In the genomic region with DNA sequence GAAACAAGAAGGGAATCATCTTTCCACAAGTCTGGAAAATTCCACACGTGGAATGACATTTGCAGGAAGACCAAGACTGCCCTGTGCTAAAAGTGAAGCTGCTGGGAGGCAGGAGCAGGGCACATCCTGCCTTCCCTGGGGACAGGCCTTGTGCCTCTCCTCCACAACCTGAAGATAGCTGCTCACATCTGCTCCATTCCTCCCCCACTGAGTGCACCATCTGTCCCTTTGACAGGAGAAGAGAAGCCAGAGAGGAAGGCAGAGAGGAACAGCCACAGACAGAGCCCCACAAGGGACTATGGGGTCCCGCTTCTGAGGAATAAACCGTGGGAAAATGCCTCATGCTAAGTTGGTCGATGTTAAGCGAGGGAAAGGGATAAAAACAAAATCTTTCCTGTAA, we compare ENCODE assay signal across 25 cellular contexts. TPM values are rescaled to one million over a fixed set of nuclear protein-coding genes. Genes with fewer than 3 reads are reported as not detected.
DNase-seq lines count a peak whose midpoint lies in the region; ATAC-seq and TF ChIP-seq lines count a peak whose summit lies in the region.
"Had no signal": no experiment of that assay in that cellular context is flagged by ENCODE, and none has a peak within 500 bp of the region (broad histone marks: within the 10 kb centered on the region; RNA-seq: fewer than 3 reads in every experiment).

No MANE protein-coding gene starts in this region.

- intact Hi-C loops in spleen (cut with DNase I; ENCODE audit: low total_unique reads): no loop called here
- intact Hi-C loops in natural killer cell (cut with micrococcal nuclease): no loop called here

- DNase-seq in GM23338 (ENCODE audit: low spot score): no peak
- peak; percentile 92 for DNase-seq in NCI-H69 (lab: John Stamatoyannopoulos, UW)
- peak; percentile 83 for DNase-seq in glutamatergic neuron
- no peak for DNase-seq in spleen
- no peak for DNase-seq in BE2C
- DNase-seq in activated naive CD4-positive, alpha-beta T cell treated with Interleukin-2 at 50 U/mL for 16 hours: no peak
- no peak for DNase-seq in NCI-H748 (lab: John Stamatoyannopoulos, UW; ENCODE audit: unreplicated experiment)
- no peak for DNase-seq in natural killer cell
- DNase-seq: activated CD4-positive, alpha-beta T cell treated with anti-CD3 and anti-CD28 coated beads, Interleukin-2, amount 50 U/mL, for 4 hours; activated CD8-positive, alpha-beta memory T cell treated with anti-CD3 and anti-CD28 coated beads, Interleukin-2, amount 50 U/mL, for 4 hours; CD4-positive, alpha-beta T cell; colonic mucosa; DMS153; effector memory CD8-positive, alpha-beta T cell; heart left ventricle; NCI-H1092 treated with DMSO at 0.1 percent for 48 hours; NCI-H2081 treated with DMSO at 0.1 percent for 48 hours; Peyer's patch; psoas muscle; stimulated activated naive CD4-positive, alpha-beta T cell; uterus had no signal

- no peaks in the 10 kb centered on the region for H3F3A ChIP-seq in GM23338 (replicated peaks; ENCODE audit: low read depth)

- H3K9me3 ChIP-seq in spleen (peaks cover 0 to 6% (median 0%) of the 10 kb centered on the region in 8 donors), BE2C (no peaks in the 10 kb centered on the region)
- H3K9me3 ChIP-seq: colonic mucosa, heart left ventricle, Peyer's patch, psoas muscle, SJCRH30, suprapubic skin, uterus had no signal

- H3K9me3 Mint-ChIP-seq in GM23338: no peaks in the 10 kb centered on the region
- peaks cover 22% of the 10 kb centered on the region for H3K9me3 Mint-ChIP-seq in glutamatergic neuron (ENCODE audit: unreplicated experiment)
- H3K9me3 Mint-ChIP-seq in natural killer cell: no peaks in the 10 kb centered on the region
- H3K9me3 Mint-ChIP-seq: activated naive CD4-positive, alpha-beta T cell treated with anti-CD3 and anti-CD28 coated beads, Interleukin-2, amount 50 U/mL, for 72 hours; activated T-helper 17 cell treated with anti-CD3 and anti-CD28 coated beads, Interleukin-2, amount 50 U/mL, for 72 hours; CD4-positive, alpha-beta T cell; effector memory CD8-positive, alpha-beta T cell had no signal

- H3K27ac ChIP-seq in GM23338 (ENCODE audit: low read depth) (no peak overlapping the region), spleen (peak overlapping the region in 5 of 8 donors; percentile 58 to 78 (median 73))
- H3K27ac ChIP-seq: colonic mucosa, Peyer's patch, psoas muscle, SJCRH30, suprapubic skin had no signal

- H4K20me1 ChIP-seq in GM23338 (replicated peaks; ENCODE audit: insufficient read depth): no peaks in the 10 kb centered on the region

- H3K36me3 ChIP-seq in GM23338 (ENCODE audit: insufficient read depth) (no peaks in the 10 kb centered on the region), spleen (no peaks in the 10 kb centered on the region), BE2C (no peaks in the 10 kb centered on the region)
- H3K36me3 ChIP-seq: colonic mucosa, heart left ventricle, Peyer's patch, SJCRH30, suprapubic skin, uterus had no signal

- H3K27ac Mint-ChIP-seq in GM23338 (no peak overlapping the region), glutamatergic neuron (ENCODE audit: unreplicated experiment) (peak overlapping the region; percentile 99), natural killer cell (no peak overlapping the region)
- H3K27ac Mint-ChIP-seq: activated naive CD4-positive, alpha-beta T cell treated with anti-CD3 and anti-CD28 coated beads, Interleukin-2, amount 50 U/mL, for 72 hours; activated T-helper 17 cell treated with anti-CD3 and anti-CD28 coated beads, Interleukin-2, amount 50 U/mL, for 72 hours; CD4-positive, alpha-beta T cell; effector memory CD8-positive, alpha-beta T cell had no signal

- H3K79me2 ChIP-seq in GM23338 (replicated peaks; ENCODE audit: insufficient read depth): no peaks in the 10 kb centered on the region

- WGBS in spleen, 5 donors: 55 to 74% (median 67%) methylated on average over 5 of the region's 5 CpGs

- no peaks in the 10 kb centered on the region for H3K36me3 Mint-ChIP-seq in GM23338 (ENCODE audit: low read depth)
- no peaks in the 10 kb centered on the region for H3K36me3 Mint-ChIP-seq in glutamatergic neuron (ENCODE audit: unreplicated experiment)
- no peaks in the 10 kb centered on the region for H3K36me3 Mint-ChIP-seq in natural killer cell
- H3K36me3 Mint-ChIP-seq: activated naive CD4-positive, alpha-beta T cell treated with anti-CD3 and anti-CD28 coated beads, Interleukin-2, amount 50 U/mL, for 72 hours had no signal

- no peaks in the 10 kb centered on the region for H3K27me3 ChIP-seq in GM23338 (ENCODE audit: insufficient read depth)
- H3K27me3 ChIP-seq in spleen (replicated peaks in 1 of 7): peaks cover 0 to 15% (median 0%) of the 10 kb centered on the region in 7 donors
- no peaks in the 10 kb centered on the region for H3K27me3 ChIP-seq in BE2C
- H3K27me3 ChIP-seq: colonic mucosa, Peyer's patch, SJCRH30, suprapubic skin, uterus had no signal

- ATAC-seq in GM23338 (no peak), natural killer cell (no peak)
- ATAC-seq: activated naive CD4-positive, alpha-beta T cell treated with anti-CD3 and anti-CD28 coated beads, Interleukin-2, amount 50 U/mL, for 72 hours; activated T-helper 17 cell treated with anti-CD3 and anti-CD28 coated beads, Interleukin-2, amount 50 U/mL, for 72 hours; effector memory CD8-positive, alpha-beta T cell; heart left ventricle; psoas muscle had no signal

- H3K4me3 Mint-ChIP-seq in GM23338 (no peak overlapping the region), glutamatergic neuron (ENCODE audit: unreplicated experiment) (peak overlapping the region; percentile 81), natural killer cell (no peak overlapping the region)
- H3K4me3 Mint-ChIP-seq: activated T-helper 17 cell treated with anti-CD3 and anti-CD28 coated beads, Interleukin-2, amount 50 U/mL, for 72 hours; CD4-positive, alpha-beta T cell; effector memory CD8-positive, alpha-beta T cell had no signal

- no peak for TF ChIP-seq POLR2A in spleen (IDR thresholded peaks at IDR 0.05)

- H3K27me3 Mint-ChIP-seq in GM23338 (ENCODE audit: insufficient read depth, low read depth, poor library complexity) (peaks cover 1% of the 10 kb centered on the region), glutamatergic neuron (ENCODE audit: unreplicated experiment) (peaks cover 15% of the 10 kb centered on the region), natural killer cell (ENCODE audit: low read depth in 2 of 2) (peaks cover 10 to 35% of the 10 kb centered on the region in 2 donors)

- H3K4me1 ChIP-seq in GM23338 (ENCODE audit: insufficient read depth): no peaks in the 10 kb centered on the region
- peaks cover 0 to 7% (median 0%) of the 10 kb centered on the region in 6 donors for H3K4me1 ChIP-seq in spleen
- H3K4me1 ChIP-seq in BE2C: no peaks in the 10 kb centered on the region
- H3K4me1 ChIP-seq: colonic mucosa, psoas muscle, suprapubic skin, uterus had no signal

- peak overlapping the region; percentile 81 for H2AFZ ChIP-seq in GM23338

- H3K4me1 Mint-ChIP-seq in GM23338 (no peaks in the 10 kb centered on the region; the same call in 1 of the 3 replicates), glutamatergic neuron (ENCODE audit: low read depth, unreplicated experiment) (peaks cover 26% of the 10 kb centered on the region), natural killer cell (no peaks in the 10 kb centered on the region)
- H3K4me1 Mint-ChIP-seq: activated T-helper 17 cell treated with anti-CD3 and anti-CD28 coated beads, Interleukin-2, amount 50 U/mL, for 72 hours had no signal

- H3K9me2 ChIP-seq in GM23338 (ENCODE audit: insufficient read depth): no peaks in the 10 kb centered on the region

- TF ChIP-seq CTCF in GM23338 (conservative IDR thresholded peaks at IDR 0.05; ENCODE audit: low read depth in 2 of 2) (no peak), glutamatergic neuron (IDR thresholded peaks at IDR 0.05; ENCODE audit: partially characterized antibody, unreplicated experiment) (no peak), spleen (IDR thresholded peaks at IDR 0.05 in 8 of 11, conservative IDR thresholded peaks at IDR 0.05 in 3 of 11) (no peak), BE2C (IDR thresholded peaks at IDR 0.05; ENCODE audit: low read depth, low read length) (no peak), natural killer cell (IDR thresholded peaks at IDR 0.05) (no peak)

- no peak overlapping the region for H3K4me3 ChIP-seq in GM23338
- H3K4me3 ChIP-seq in spleen: no peak overlapping the region
- no peak overlapping the region for H3K4me3 ChIP-seq in BE2C (ENCODE audit: low read depth, low read length)
- H3K4me3 ChIP-seq: colonic mucosa, heart left ventricle, Peyer's patch, psoas muscle, SJCRH30, suprapubic skin, uterus had no signal

- no peak overlapping the region for H3K4me2 ChIP-seq in GM23338

TF ChIP-seq in GM23338, 12 proteins besides CTCF, POLR2A, EP300 and RAD21 (continues in another document):
- no peak for TF ChIP-seq STAT1 (IDR thresholded peaks at IDR 0.05; ENCODE audit: unreplicated experiment)
- TF ChIP-seq, protein P1, sequence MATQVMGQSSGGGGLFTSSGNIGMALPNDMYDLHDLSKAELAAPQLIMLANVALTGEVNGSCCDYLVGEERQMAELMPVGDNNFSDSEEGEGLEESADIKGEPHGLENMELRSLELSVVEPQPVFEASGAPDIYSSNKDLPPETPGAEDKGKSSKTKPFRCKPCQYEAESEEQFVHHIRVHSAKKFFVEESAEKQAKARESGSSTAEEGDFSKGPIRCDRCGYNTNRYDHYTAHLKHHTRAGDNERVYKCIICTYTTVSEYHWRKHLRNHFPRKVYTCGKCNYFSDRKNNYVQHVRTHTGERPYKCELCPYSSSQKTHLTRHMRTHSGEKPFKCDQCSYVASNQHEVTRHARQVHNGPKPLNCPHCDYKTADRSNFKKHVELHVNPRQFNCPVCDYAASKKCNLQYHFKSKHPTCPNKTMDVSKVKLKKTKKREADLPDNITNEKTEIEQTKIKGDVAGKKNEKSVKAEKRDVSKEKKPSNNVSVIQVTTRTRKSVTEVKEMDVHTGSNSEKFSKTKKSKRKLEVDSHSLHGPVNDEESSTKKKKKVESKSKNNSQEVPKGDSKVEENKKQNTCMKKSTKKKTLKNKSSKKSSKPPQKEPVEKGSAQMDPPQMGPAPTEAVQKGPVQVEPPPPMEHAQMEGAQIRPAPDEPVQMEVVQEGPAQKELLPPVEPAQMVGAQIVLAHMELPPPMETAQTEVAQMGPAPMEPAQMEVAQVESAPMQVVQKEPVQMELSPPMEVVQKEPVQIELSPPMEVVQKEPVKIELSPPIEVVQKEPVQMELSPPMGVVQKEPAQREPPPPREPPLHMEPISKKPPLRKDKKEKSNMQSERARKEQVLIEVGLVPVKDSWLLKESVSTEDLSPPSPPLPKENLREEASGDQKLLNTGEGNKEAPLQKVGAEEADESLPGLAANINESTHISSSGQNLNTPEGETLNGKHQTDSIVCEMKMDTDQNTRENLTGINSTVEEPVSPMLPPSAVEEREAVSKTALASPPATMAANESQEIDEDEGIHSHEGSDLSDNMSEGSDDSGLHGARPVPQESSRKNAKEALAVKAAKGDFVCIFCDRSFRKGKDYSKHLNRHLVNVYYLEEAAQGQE (IDR thresholded peaks at IDR 0.05; ENCODE audit: unreplicated experiment): no peak

RNA-seq across cellular contexts. Expression of a gene that starts 15.9 kb away (rescaled TPM):
- 26.1 and 32.2 TPM in 2 replicates for total RNA-seq in GM23338 (2014; rRNA removed; shearing (Covaris generic))
- polyA plus RNA-seq in GM23338 (2016; fragmentation: Nextera tagmentation; extraction: Ambion mirVana) (11.3 and 11.8 TPM in 2 replicates), spleen (1 to 10 TPM; 3.5 to 9.1 (median 4.0) TPM)
- total RNA-seq in glutamatergic neuron (ENCODE audit: unreplicated experiment) (186 TPM), spleen (10 to 100 TPM; 16.0 to 34.0 (median 23.7) TPM), natural killer cell (1 to 10 TPM in 2 of 3 donors, under 1 TPM in 1; 0.99 to 2.3 (median 1.6) TPM)
- 29.0 TPM for polyA plus RNA-seq in BE2C (2012; ENCODE audit: insufficient read depth, insufficient read length, low read depth)

Comparison
In these comparisons a context has a peak if more than half of its experiments do, and no peak if none do; other contexts are left out.
1. DNase-seq: peak in NCI-H69 (single experiment) and glutamatergic neuron (single experiment); none in GM23338 (single experiment), spleen (single experiment), BE2C (single experiment), activated naive CD4-positive, alpha-beta T cell treated with Interleukin-2 at 50 U/mL for 16 hours (single experiment), NCI-H748 (single experiment) and natural killer cell (single experiment).